Comparison of ENCODE assay signal across 21 cellular contexts in genomic region chr19:39243741-39244140, GRCh38. TPM values are rescaled to one million over a fixed set of nuclear protein-coding genes. Genes with fewer than 3 reads are reported as not detected.
"Had no signal": no experiment of that assay in that cellular context is flagged by ENCODE, and none has a peak within 500 bp of the region (broad histone marks: within the 10 kb centered on the region; RNA-seq: fewer than 3 reads in every experiment).

No MANE protein-coding gene starts in this region.

RNA-seq across cellular contexts. Expression of gene IFNL3, which starts 1.1 kb away (rescaled TPM):
- total RNA-seq: activated naive CD8-positive, alpha-beta T cell treated with anti-CD3 and anti-CD28 coated beads for 36 hours; activated naive CD8-positive, alpha-beta T cell treated with anti-CD3 and anti-CD28 coated beads, Interleukin-2, amount 10 ng/mL, durations not matched to agents 7 days and 5 days; activated T-cell treated with anti-CD3 and anti-CD28 coated beads, Interleukin-2, amount 50 U/mL, for 4 hours; activated T-helper 1 cell treated with anti-CD3 and anti-CD28 coated beads, Interleukin-12 subunit alpha, Interleukin-12 subunit beta, Interleukin-2, Interleukin-4 antibody, amounts not matched to agents 30 ng/mL and 10 ng/mL and 1 ng/mL, durations not matched to agents 14 hours and 24 hours and 36 hours; activated T-helper 17 cell treated with anti-CD3 and anti-CD28 coated beads, Interleukin-2, amount 50 U/mL, for 72 hours; activated T-helper 2 cell treated with anti-CD3 and anti-CD28 coated beads, Interferon-gamma antibody, Interleukin-2, Interleukin-4, amounts not matched to agents 10 μg/mL and 5 μg/mL and 100 μg/mL, durations not matched to agents 14 hours and 24 hours and 36 hours; adrenal gland; aorta; ascending aorta; astrocyte; body of pancreas; breast epithelium; bronchial epithelial cell; cardiac muscle cell; cardiac septum; cerebellum; chondrocyte had no signal
- polyA plus RNA-seq: adipose tissue, adrenal gland, aorta, cardiac muscle cell had no signal

RNA-seq across cellular contexts. Expression of gene IFNL4, which starts 4.9 kb away (rescaled TPM):
- total RNA-seq: activated naive CD4-positive, alpha-beta T cell treated with anti-CD3 and anti-CD28 coated beads for 36 hours; activated naive CD4-positive, alpha-beta T cell treated with anti-CD3 and anti-CD28 coated beads, Interleukin-2, amount 50 U/mL, for 72 hours; activated naive CD8-positive, alpha-beta T cell treated with anti-CD3 and anti-CD28 coated beads, Interleukin-2, amount 10 ng/mL, durations not matched to agents 7 days and 5 days; activated T-cell treated with anti-CD3 and anti-CD28 coated beads, Interleukin-2, amount 50 U/mL, for 4 hours; activated T-cell treated with anti-CD3 and anti-CD28 coated beads, Interleukin-2, amount 50 U/mL, for 72 hours; activated T-helper 1 cell treated with anti-CD3 and anti-CD28 coated beads, Interleukin-12 subunit alpha, Interleukin-12 subunit beta, Interleukin-2, Interleukin-4 antibody, amounts not matched to agents 30 ng/mL and 10 ng/mL and 1 ng/mL, durations not matched to agents 14 hours and 24 hours and 36 hours; activated T-helper 17 cell treated with anti-CD3 and anti-CD28 coated beads, Interleukin-2, amount 50 U/mL, for 72 hours; activated T-helper 2 cell treated with anti-CD3 and anti-CD28 coated beads, Interferon-gamma antibody, Interleukin-2, Interleukin-4, amounts not matched to agents 10 μg/mL and 5 μg/mL and 100 μg/mL, durations not matched to agents 14 hours and 24 hours and 36 hours; adrenal gland; aorta; ascending aorta; astrocyte; body of pancreas; breast epithelium; bronchial epithelial cell; cardiac muscle cell; cardiac septum; cerebellum; chondrocyte had no signal
- polyA plus RNA-seq: adipose tissue, adrenal gland, aorta, cardiac muscle cell had no signal

RNA-seq across cellular contexts. Expression of gene IFNL2, which starts 24.5 kb away (rescaled TPM):
- total RNA-seq: activated naive CD8-positive, alpha-beta T cell treated with anti-CD3 and anti-CD28 coated beads for 36 hours; activated naive CD8-positive, alpha-beta T cell treated with anti-CD3 and anti-CD28 coated beads, Interleukin-2, amount 10 ng/mL, durations not matched to agents 7 days and 5 days; activated T-cell treated with anti-CD3 and anti-CD28 coated beads, Interleukin-2, amount 50 U/mL, for 4 hours; activated T-helper 1 cell treated with anti-CD3 and anti-CD28 coated beads, Interleukin-12 subunit alpha, Interleukin-12 subunit beta, Interleukin-2, Interleukin-4 antibody, amounts not matched to agents 30 ng/mL and 10 ng/mL and 1 ng/mL, durations not matched to agents 14 hours and 24 hours and 36 hours; activated T-helper 17 cell treated with anti-CD3 and anti-CD28 coated beads, Interleukin-2, amount 50 U/mL, for 72 hours; activated T-helper 2 cell treated with anti-CD3 and anti-CD28 coated beads, Interferon-gamma antibody, Interleukin-2, Interleukin-4, amounts not matched to agents 10 μg/mL and 5 μg/mL and 100 μg/mL, durations not matched to agents 14 hours and 24 hours and 36 hours; adrenal gland; aorta; ascending aorta; astrocyte; body of pancreas; breast epithelium; bronchial epithelial cell; cardiac muscle cell; cardiac septum; cerebellum; chondrocyte had no signal
- polyA plus RNA-seq: adipose tissue, adrenal gland, aorta, cardiac muscle cell had no signal

RNA-seq across cellular contexts. Expression of gene SYCN, which starts 39.7 kb away (rescaled TPM):
- total RNA-seq: activated naive CD4-positive, alpha-beta T cell treated with anti-CD3 and anti-CD28 coated beads for 36 hours; activated naive CD4-positive, alpha-beta T cell treated with anti-CD3 and anti-CD28 coated beads, Interleukin-2, amount 50 U/mL, for 72 hours; activated naive CD8-positive, alpha-beta T cell treated with anti-CD3 and anti-CD28 coated beads for 36 hours; activated naive CD8-positive, alpha-beta T cell treated with anti-CD3 and anti-CD28 coated beads, Interleukin-2, amount 10 ng/mL, durations not matched to agents 7 days and 5 days; activated T-cell treated with anti-CD3 and anti-CD28 coated beads, Interleukin-2, amount 50 U/mL, for 72 hours; activated T-helper 1 cell treated with anti-CD3 and anti-CD28 coated beads, Interleukin-12 subunit alpha, Interleukin-12 subunit beta, Interleukin-2, Interleukin-4 antibody, amounts not matched to agents 30 ng/mL and 10 ng/mL and 1 ng/mL, durations not matched to agents 14 hours and 24 hours and 36 hours; activated T-helper 17 cell treated with anti-CD3 and anti-CD28 coated beads, Interleukin-2, amount 50 U/mL, for 72 hours; activated T-helper 2 cell treated with anti-CD3 and anti-CD28 coated beads, Interferon-gamma antibody, Interleukin-2, Interleukin-4, amounts not matched to agents 10 μg/mL and 5 μg/mL and 100 μg/mL, durations not matched to agents 14 hours and 24 hours and 36 hours; aorta; ascending aorta; astrocyte; breast epithelium; bronchial epithelial cell; cardiac muscle cell; cardiac septum; cerebellum; chondrocyte had no signal
- polyA plus RNA-seq: adrenal gland, cardiac muscle cell had no signal

RNA-seq across cellular contexts. Expression of gene NCCRP1, which starts 47.0 kb away (rescaled TPM):
- total RNA-seq: activated naive CD4-positive, alpha-beta T cell treated with anti-CD3 and anti-CD28 coated beads for 36 hours; activated naive CD4-positive, alpha-beta T cell treated with anti-CD3 and anti-CD28 coated beads, Interleukin-2, amount 50 U/mL, for 72 hours; activated naive CD8-positive, alpha-beta T cell treated with anti-CD3 and anti-CD28 coated beads for 36 hours; activated naive CD8-positive, alpha-beta T cell treated with anti-CD3 and anti-CD28 coated beads, Interleukin-2, amount 10 ng/mL, durations not matched to agents 7 days and 5 days; activated T-cell treated with anti-CD3 and anti-CD28 coated beads, Interleukin-2, amount 50 U/mL, for 4 hours; activated T-cell treated with anti-CD3 and anti-CD28 coated beads, Interleukin-2, amount 50 U/mL, for 72 hours; activated T-helper 1 cell treated with anti-CD3 and anti-CD28 coated beads, Interleukin-12 subunit alpha, Interleukin-12 subunit beta, Interleukin-2, Interleukin-4 antibody, amounts not matched to agents 30 ng/mL and 10 ng/mL and 1 ng/mL, durations not matched to agents 14 hours and 24 hours and 36 hours; activated T-helper 17 cell treated with anti-CD3 and anti-CD28 coated beads, Interleukin-2, amount 50 U/mL, for 72 hours; activated T-helper 2 cell treated with anti-CD3 and anti-CD28 coated beads, Interferon-gamma antibody, Interleukin-2, Interleukin-4, amounts not matched to agents 10 μg/mL and 5 μg/mL and 100 μg/mL, durations not matched to agents 14 hours and 24 hours and 36 hours; aorta; ascending aorta; astrocyte; cardiac septum; cerebellum; chondrocyte had no signal
